Comparison of ENCODE assay signal across 9 cellular contexts in genomic region chr6:106513813-106514212, GRCh38.
A peak's percentile ranks its signal among the peaks of the same experiment; 100 is the strongest.
DNase-seq lines count a peak whose midpoint lies in the region; ATAC-seq, FAIRE-seq and TF ChIP-seq lines count a peak whose summit lies in the region.
"Had no signal": no experiment of that assay in that cellular context is flagged by ENCODE, and none has a peak within 500 bp of the region (broad histone marks: within the 10 kb centered on the region; RNA-seq: fewer than 3 reads in every experiment).

No MANE protein-coding gene starts in this region.

- WGBS in lung, 2 donors, result 11 to 18% methylated on average over 2 of the region's 2 CpGs

- no peaks in the 10 kb centered on the region for H3K9me3 Mint-ChIP-seq in activated T-helper 2 cell treated with anti-CD3 and anti-CD28 coated beads, Interferon-gamma antibody, Interleukin-2, Interleukin-4, amounts not matched to agents 10 μg/mL and 5 μg/mL and 100 μg/mL, durations not matched to agents 14 hours and 24 hours and 36 hours

- H3K36me3 Mint-ChIP-seq in activated T-helper 2 cell treated with anti-CD3 and anti-CD28 coated beads, Interferon-gamma antibody, Interleukin-2, Interleukin-4, amounts not matched to agents 10 μg/mL and 5 μg/mL and 100 μg/mL, durations not matched to agents 14 hours and 24 hours and 36 hours (ENCODE audit: low read depth), result peaks cover 15% of the 10 kb centered on the region

- peaks cover 8% of the 10 kb centered on the region for H3K27me3 Mint-ChIP-seq in activated T-helper 2 cell treated with anti-CD3 and anti-CD28 coated beads, Interferon-gamma antibody, Interleukin-2, Interleukin-4, amounts not matched to agents 10 μg/mL and 5 μg/mL and 100 μg/mL, durations not matched to agents 14 hours and 24 hours and 36 hours (ENCODE audit: low read depth)

- TF ChIP-seq CTCF in AG10803 (conservative IDR thresholded peaks at IDR 0.05; ENCODE audit: low read length) (no peak), lung (IDR thresholded peaks at IDR 0.05; ENCODE audit: control extremely low read depth, extremely low read depth) (no peak)

- peaks cover 60% of the 10 kb centered on the region for H3K4me1 Mint-ChIP-seq in activated T-helper 2 cell treated with anti-CD3 and anti-CD28 coated beads, Interferon-gamma antibody, Interleukin-2, Interleukin-4, amounts not matched to agents 10 μg/mL and 5 μg/mL and 100 μg/mL, durations not matched to agents 14 hours and 24 hours and 36 hours (ENCODE audit: low read depth)

- intact Hi-C loops in activated T-helper 2 cell treated with anti-CD3 and anti-CD28 coated beads, Interferon-gamma antibody, Interleukin-2, Interleukin-4, amounts not matched to agents 10 μg/mL and 5 μg/mL and 100 μg/mL, durations not matched to agents 14 hours and 24 hours and 36 hours (cut with micrococcal nuclease), result loop anchor here (1.0 to 10.0 kb wide), 7 partner anchors 7 to 601 kb away; partner anchors contain the start of genes BEND3, QRSL1 and RTN4IP1

- H3K4me3 ChIP-seq in AG10803 (ENCODE audit: low read length) (peak overlapping the region; percentile 78), lung (peak overlapping the region; percentile 4), H7 (ENCODE audit: insufficient read depth, low read depth, low read length) (no peak overlapping the region)

- ATAC-seq in lung (ENCODE audit: insufficient read depth, low FRiP score), result no peak
- no peak for ATAC-seq in GM18861 (IDR thresholded peaks at IDR 0.05; ENCODE audit: unreplicated experiment)
- ATAC-seq: gastroesophageal sphincter had no signal

- peak overlapping the region; percentile 88 for H3K27ac Mint-ChIP-seq in activated T-helper 2 cell treated with anti-CD3 and anti-CD28 coated beads, Interferon-gamma antibody, Interleukin-2, Interleukin-4, amounts not matched to agents 10 μg/mL and 5 μg/mL and 100 μg/mL, durations not matched to agents 14 hours and 24 hours and 36 hours

- FAIRE-seq in GM19239 (lab: Jason Lieb, UNC), result peak; percentile 73

- H3K4me1 ChIP-seq in lung (ENCODE audit: control insufficient read depth in 2 of 2, insufficient read depth in 2 of 2, low read length in 2 of 2), result no peaks in the 10 kb centered on the region

- no peaks in the 10 kb centered on the region for H3K9me3 ChIP-seq in lung (ENCODE audit: control insufficient read depth in 2 of 2, insufficient read depth in 1 of 2, low read length in 1 of 2)
- H3K9me3 ChIP-seq: gastroesophageal sphincter had no signal

- peak overlapping the region; percentile 87 for H3K4me3 Mint-ChIP-seq in activated T-helper 2 cell treated with anti-CD3 and anti-CD28 coated beads, Interferon-gamma antibody, Interleukin-2, Interleukin-4, amounts not matched to agents 10 μg/mL and 5 μg/mL and 100 μg/mL, durations not matched to agents 14 hours and 24 hours and 36 hours (ENCODE audit: low read depth)

- H3K36me3 ChIP-seq in lung (ENCODE audit: control insufficient read depth in 2 of 2, insufficient read depth in 2 of 2, low read length in 2 of 2) (no peaks in the 10 kb centered on the region), H7 (replicated peaks; ENCODE audit: control insufficient read depth, insufficient read depth, low read length) (no peaks in the 10 kb centered on the region)
- H3K36me3 ChIP-seq: gastroesophageal sphincter had no signal

- DNase-seq in AG10803 (ENCODE audit: low read depth) (peak; percentile 62), GM19239 (ENCODE audit: insufficient read length, low spot score) (no peak), lung (ENCODE audit: low spot score) (no peak), SKM-1 treated with dmso at 0.1 percent for 144 hours (lab: John Stamatoyannopoulos, UW; ENCODE audit: unreplicated experiment) (no peak), H7 (no peak)
- DNase-seq in activated T-helper 2 cell treated with anti-CD3 and anti-CD28 coated beads, Interferon-gamma antibody, Interleukin-2, Interleukin-4, amounts not matched to agents 10 μg/mL and 5 μg/mL and 100 μg/mL, durations not matched to agents 14 hours and 24 hours and 36 hours (ENCODE audit: low spot score), result no peak
- DNase-seq in activated CD4-positive, alpha-beta T cell treated with anti-CD3 and anti-CD28 coated beads for 48 hours, result no peak

- H3K27ac ChIP-seq in lung (ENCODE audit: low read depth in 1 of 2, low read length in 1 of 2), result peak overlapping the region in 1 of 2 donors; percentile 67

- H3K27me3 ChIP-seq in lung (ENCODE audit: control insufficient read depth, insufficient read depth), result no peaks in the 10 kb centered on the region
- peaks cover 57% of the 10 kb centered on the region for H3K27me3 ChIP-seq in H7 (ENCODE audit: control insufficient read depth, insufficient read depth, low read length)
